In genomic region chr6:75932067-75932466, GRCh38 we compare ENCODE assay signal across 8 cellular contexts.
DNase-seq lines count a peak whose midpoint lies in the region; ATAC-seq and TF ChIP-seq lines count a peak whose summit lies in the region.

No MANE protein-coding gene starts in this region.

- no peak overlapping the region for H2AFZ ChIP-seq in mesenchymal stem cell (ENCODE audit: low read depth, low read length)

- H3K9ac ChIP-seq in mesenchymal stem cell (ENCODE audit: low read length): no peak overlapping the region

- 56% methylated on average over 3 of the region's 5 CpGs for WGBS in mesenchymal stem cell

- no peak overlapping the region for H3K18ac ChIP-seq in mesenchymal stem cell (ENCODE audit: low read depth in 1 of 2, low read length in 2 of 2)

- H3K27me3 Mint-ChIP-seq in activated naive CD8-positive, alpha-beta T cell treated with anti-CD3 and anti-CD28 coated beads for 36 hours: peaks cover 48% of the 10 kb centered on the region

- no peak overlapping the region for H2BK15ac ChIP-seq in mesenchymal stem cell (ENCODE audit: low read depth, poor library complexity, severe bottlenecking)

- H3K4me1 Mint-ChIP-seq in activated naive CD8-positive, alpha-beta T cell treated with anti-CD3 and anti-CD28 coated beads for 36 hours: peaks cover 8% of the 10 kb centered on the region

- no peak overlapping the region for H2BK12ac ChIP-seq in mesenchymal stem cell (ENCODE audit: low read length in 2 of 2)

- H3K27ac ChIP-seq in mesenchymal stem cell (ENCODE audit: low read length, poor library complexity, severe bottlenecking): no peak overlapping the region

- H3K4me3 ChIP-seq in mesenchymal stem cell (ENCODE audit: insufficient read depth in 1 of 2, low read depth in 1 of 2, low read length in 2 of 2): no peak overlapping the region

- peak; percentile 16 for DNase-seq in NOMO-1 treated with DMSO at 0.1 percent for 48 hours (lab: John Stamatoyannopoulos, UW; ENCODE audit: unreplicated experiment)
- no peak for DNase-seq in NOMO-1 treated with dmso at 0.1 percent for 144 hours (lab: John Stamatoyannopoulos, UW; ENCODE audit: unreplicated experiment)
- peak; percentile 1 for DNase-seq in activated naive CD8-positive, alpha-beta T cell treated with anti-CD3 and anti-CD28 coated beads for 36 hours
- peak; percentile 18 for DNase-seq in mesenchymal stem cell
- no peak for DNase-seq in GM19240 (ENCODE audit: insufficient read length, low spot score)
- no peak for DNase-seq in T1000 (lab: John Stamatoyannopoulos, UW)

- peak; percentile 50 for TF ChIP-seq CTCF in LNCAP (IDR thresholded peaks at IDR 0.05)

- no peak overlapping the region for H3K27ac Mint-ChIP-seq in activated naive CD8-positive, alpha-beta T cell treated with anti-CD3 and anti-CD28 coated beads for 36 hours

- H3K36me3 ChIP-seq in mesenchymal stem cell (ENCODE audit: control insufficient read depth in 1 of 2, insufficient read depth in 2 of 2, low read depth in 1 of 2, low read length in 2 of 2): no peaks in the 10 kb centered on the region

- no peaks in the 10 kb centered on the region for H3K9me3 Mint-ChIP-seq in activated naive CD8-positive, alpha-beta T cell treated with anti-CD3 and anti-CD28 coated beads for 36 hours

- no peak overlapping the region for H3K4ac ChIP-seq in mesenchymal stem cell (ENCODE audit: low read depth in 1 of 2, low read length in 2 of 2)

- no peak overlapping the region for H4K91ac ChIP-seq in mesenchymal stem cell (ENCODE audit: low read length)

- no peak for ATAC-seq in HG03039 (IDR thresholded peaks at IDR 0.05; ENCODE audit: unreplicated experiment)

- no peaks in the 10 kb centered on the region for H3K9me3 ChIP-seq in mesenchymal stem cell (ENCODE audit: control insufficient read depth, low read length)

- peaks cover 0 to 13% of the 10 kb centered on the region in 2 experiments for H3K27me3 ChIP-seq in mesenchymal stem cell (ENCODE audit: control insufficient read depth in 1 of 2, insufficient read depth in 1 of 2, low read length in 2 of 2)

- H2BK120ac ChIP-seq in mesenchymal stem cell (ENCODE audit: low read depth, low read length): no peak overlapping the region

- H3K4me3 Mint-ChIP-seq in activated naive CD8-positive, alpha-beta T cell treated with anti-CD3 and anti-CD28 coated beads for 36 hours: no peak overlapping the region

- no peak overlapping the region for H3K23ac ChIP-seq in mesenchymal stem cell (ENCODE audit: low read length in 2 of 2)

- peaks cover 13% of the 10 kb centered on the region for H3K4me1 ChIP-seq in mesenchymal stem cell (ENCODE audit: control insufficient read depth, insufficient read depth, low read depth, low read length)

- no peaks in the 10 kb centered on the region for H3K79me1 ChIP-seq in mesenchymal stem cell (replicated peaks; ENCODE audit: low read length, poor library complexity, severe bottlenecking)

- H3K4me2 ChIP-seq in mesenchymal stem cell (ENCODE audit: low read length, poor library complexity, severe bottlenecking): no peak overlapping the region

- H2BK5ac ChIP-seq in mesenchymal stem cell (ENCODE audit: low read depth, low read length, poor library complexity, severe bottlenecking): no peak overlapping the region

- H4K8ac ChIP-seq in mesenchymal stem cell (ENCODE audit: low read length): no peak overlapping the region

- no peak overlapping the region for H3K14ac ChIP-seq in mesenchymal stem cell (ENCODE audit: low read length in 2 of 2)

- H2AK5ac ChIP-seq in mesenchymal stem cell (ENCODE audit: low read length, severe bottlenecking): no peak overlapping the region

- H3K36me3 Mint-ChIP-seq in activated naive CD8-positive, alpha-beta T cell treated with anti-CD3 and anti-CD28 coated beads for 36 hours: no peaks in the 10 kb centered on the region

Comparison
In these comparisons a context has a peak if more than half of its experiments do, and no peak if none do; other contexts are left out.
1. DNase-seq: peak in NOMO-1 treated with DMSO at 0.1 percent for 48 hours (single experiment), activated naive CD8-positive, alpha-beta T cell treated with anti-CD3 and anti-CD28 coated beads for 36 hours (single experiment) and mesenchymal stem cell (single experiment); none in NOMO-1 treated with dmso at 0.1 percent for 144 hours (single experiment), GM19240 (single experiment) and T1000 (single experiment).